ENCODE assay signal across 1 cellular context in the genomic region with DNA sequence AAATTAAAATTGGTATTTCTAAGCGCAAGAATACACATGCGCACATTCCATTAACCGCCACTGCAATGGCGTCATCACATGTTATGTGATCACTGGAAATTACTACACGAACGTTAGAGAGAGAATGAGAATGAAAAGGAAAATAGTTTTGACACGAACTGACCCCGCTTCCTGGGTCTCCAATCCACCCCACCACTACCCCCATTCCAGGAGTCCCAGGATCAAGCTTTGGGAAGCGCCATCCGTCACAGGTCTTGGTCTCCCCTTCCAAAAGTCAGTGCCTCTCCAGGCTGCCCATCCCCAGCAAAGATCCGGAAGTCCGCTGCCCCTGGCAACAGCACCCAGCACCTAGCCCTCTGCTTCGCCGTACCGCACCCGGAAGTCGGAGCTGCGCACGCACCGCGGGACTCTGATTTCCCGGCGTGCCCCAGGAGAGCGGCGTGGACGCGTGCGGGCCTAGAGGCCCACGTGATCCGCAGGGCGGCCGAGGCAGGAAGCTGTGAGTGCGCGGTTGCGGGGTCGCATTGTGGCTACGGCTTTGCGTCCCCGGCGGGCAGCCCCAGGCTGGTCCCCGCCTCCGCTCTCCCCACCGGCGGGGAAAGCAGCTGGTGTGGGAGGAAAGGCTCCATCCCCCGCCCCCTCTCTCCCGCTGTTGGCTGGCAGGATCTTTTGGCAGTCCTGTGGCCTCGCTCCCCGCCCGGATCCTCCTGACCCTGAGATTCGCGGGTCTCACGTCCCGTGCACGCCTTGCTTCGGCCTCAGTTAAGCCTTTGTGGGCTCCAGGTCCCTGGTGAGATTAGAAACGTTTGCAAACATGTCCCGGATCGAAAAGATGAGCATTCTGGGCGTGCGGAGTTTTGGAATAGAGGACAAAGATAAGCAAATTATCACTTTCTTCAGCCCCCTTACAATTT.
A peak's percentile ranks its signal among the peaks of the same experiment; 100 is the strongest.
TF ChIP-seq lines count a peak whose summit lies in the region.

RAD50 (plus strand) TSS at position 467 of the 914 bp plus-strand sequence; CDS start at position 815, 348 bp downstream.

TF ChIP-seq in K562, 482 proteins besides CTCF, POLR2A, EP300 and RAD21 (continued from another document and continues in another):
- TF ChIP-seq, protein P1, sequence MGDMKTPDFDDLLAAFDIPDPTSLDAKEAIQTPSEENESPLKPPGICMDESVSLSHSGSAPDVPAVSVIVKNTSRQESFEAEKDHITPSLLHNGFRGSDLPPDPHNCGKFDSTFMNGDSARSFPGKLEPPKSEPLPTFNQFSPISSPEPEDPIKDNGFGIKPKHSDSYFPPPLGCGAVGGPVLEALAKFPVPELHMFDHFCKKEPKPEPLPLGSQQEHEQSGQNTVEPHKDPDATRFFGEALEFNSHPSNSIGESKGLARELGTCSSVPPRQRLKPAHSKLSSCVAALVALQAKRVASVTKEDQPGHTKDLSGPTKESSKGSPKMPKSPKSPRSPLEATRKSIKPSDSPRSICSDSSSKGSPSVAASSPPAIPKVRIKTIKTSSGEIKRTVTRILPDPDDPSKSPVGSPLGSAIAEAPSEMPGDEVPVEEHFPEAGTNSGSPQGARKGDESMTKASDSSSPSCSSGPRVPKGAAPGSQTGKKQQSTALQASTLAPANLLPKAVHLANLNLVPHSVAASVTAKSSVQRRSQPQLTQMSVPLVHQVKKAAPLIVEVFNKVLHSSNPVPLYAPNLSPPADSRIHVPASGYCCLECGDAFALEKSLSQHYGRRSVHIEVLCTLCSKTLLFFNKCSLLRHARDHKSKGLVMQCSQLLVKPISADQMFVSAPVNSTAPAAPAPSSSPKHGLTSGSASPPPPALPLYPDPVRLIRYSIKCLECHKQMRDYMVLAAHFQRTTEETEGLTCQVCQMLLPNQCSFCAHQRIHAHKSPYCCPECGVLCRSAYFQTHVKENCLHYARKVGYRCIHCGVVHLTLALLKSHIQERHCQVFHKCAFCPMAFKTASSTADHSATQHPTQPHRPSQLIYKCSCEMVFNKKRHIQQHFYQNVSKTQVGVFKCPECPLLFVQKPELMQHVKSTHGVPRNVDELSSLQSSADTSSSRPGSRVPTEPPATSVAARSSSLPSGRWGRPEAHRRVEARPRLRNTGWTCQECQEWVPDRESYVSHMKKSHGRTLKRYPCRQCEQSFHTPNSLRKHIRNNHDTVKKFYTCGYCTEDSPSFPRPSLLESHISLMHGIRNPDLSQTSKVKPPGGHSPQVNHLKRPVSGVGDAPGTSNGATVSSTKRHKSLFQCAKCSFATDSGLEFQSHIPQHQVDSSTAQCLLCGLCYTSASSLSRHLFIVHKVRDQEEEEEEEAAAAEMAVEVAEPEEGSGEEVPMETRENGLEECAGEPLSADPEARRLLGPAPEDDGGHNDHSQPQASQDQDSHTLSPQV (IDR thresholded peaks at IDR 0.05): peak; percentile 82
- TF ChIP-seq SMC3 (conservative IDR thresholded peaks at IDR 0.05; ENCODE audit: insufficient read depth, low read depth, low read length): no peak
- no peak for TF ChIP-seq ZNF146 (CRISPR knock-in tag; IDR thresholded peaks at IDR 0.05; ENCODE audit: unreplicated experiment)
- no peak for TF ChIP-seq ZBTB26 (CRISPR knock-in tag; IDR thresholded peaks at IDR 0.05)
- TF ChIP-seq REST (CRISPR knock-in tag; IDR thresholded peaks at IDR 0.05; ENCODE audit: low read depth): peak; percentile 52; the same call in 1 of the 2 replicates
- no peak for TF ChIP-seq CBX2 (IDR thresholded peaks at IDR 0.05; ENCODE audit: insufficient read depth, low read length, poor library complexity, severe bottlenecking)
- TF ChIP-seq GTF2B (IDR thresholded peaks at IDR 0.05; ENCODE audit: extremely low read depth, insufficient read length): peak; percentile 33
- 0 out of 2 replicates have a peak, but pooled peaks have one; percentile 9 for TF ChIP-seq NFIC (IDR thresholded peaks at IDR 0.05)
- TF ChIP-seq PML (IDR thresholded peaks at IDR 0.05; ENCODE audit: low read length): peak; percentile 73; the same call in 1 of the 2 replicates
- TF ChIP-seq, protein P2, sequence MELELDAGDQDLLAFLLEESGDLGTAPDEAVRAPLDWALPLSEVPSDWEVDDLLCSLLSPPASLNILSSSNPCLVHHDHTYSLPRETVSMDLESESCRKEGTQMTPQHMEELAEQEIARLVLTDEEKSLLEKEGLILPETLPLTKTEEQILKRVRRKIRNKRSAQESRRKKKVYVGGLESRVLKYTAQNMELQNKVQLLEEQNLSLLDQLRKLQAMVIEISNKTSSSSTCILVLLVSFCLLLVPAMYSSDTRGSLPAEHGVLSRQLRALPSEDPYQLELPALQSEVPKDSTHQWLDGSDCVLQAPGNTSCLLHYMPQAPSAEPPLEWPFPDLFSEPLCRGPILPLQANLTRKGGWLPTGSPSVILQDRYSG (tag; conservative IDR thresholded peaks at IDR 0.05; ENCODE audit: low read depth): 0 out of 2 replicates have a peak, but pooled peaks have one; percentile 43
- no peak for TF ChIP-seq HNRNPUL1 (IDR thresholded peaks at IDR 0.05; ENCODE audit: low read length)
- no peak for TF ChIP-seq COPS2 (conservative IDR thresholded peaks at IDR 0.05)
- no peak for TF ChIP-seq HMBOX1 (IDR thresholded peaks at IDR 0.05)
- peak; percentile 72 for TF ChIP-seq PHF21A (IDR thresholded peaks at IDR 0.05; ENCODE audit: borderline replicate concordance, low read depth)
- TF ChIP-seq SFPQ (IDR thresholded peaks at IDR 0.05; ENCODE audit: low read depth, low read length): no peak
- TF ChIP-seq MEF2A (IDR thresholded peaks at IDR 0.05; ENCODE audit: control insufficient read depth, low read depth, low read length): no peak
- 0 out of 2 replicates have a peak, but pooled peaks have one; percentile 7 for TF ChIP-seq NCOR1 (IDR thresholded peaks at IDR 0.05)
- TF ChIP-seq, protein P3, sequence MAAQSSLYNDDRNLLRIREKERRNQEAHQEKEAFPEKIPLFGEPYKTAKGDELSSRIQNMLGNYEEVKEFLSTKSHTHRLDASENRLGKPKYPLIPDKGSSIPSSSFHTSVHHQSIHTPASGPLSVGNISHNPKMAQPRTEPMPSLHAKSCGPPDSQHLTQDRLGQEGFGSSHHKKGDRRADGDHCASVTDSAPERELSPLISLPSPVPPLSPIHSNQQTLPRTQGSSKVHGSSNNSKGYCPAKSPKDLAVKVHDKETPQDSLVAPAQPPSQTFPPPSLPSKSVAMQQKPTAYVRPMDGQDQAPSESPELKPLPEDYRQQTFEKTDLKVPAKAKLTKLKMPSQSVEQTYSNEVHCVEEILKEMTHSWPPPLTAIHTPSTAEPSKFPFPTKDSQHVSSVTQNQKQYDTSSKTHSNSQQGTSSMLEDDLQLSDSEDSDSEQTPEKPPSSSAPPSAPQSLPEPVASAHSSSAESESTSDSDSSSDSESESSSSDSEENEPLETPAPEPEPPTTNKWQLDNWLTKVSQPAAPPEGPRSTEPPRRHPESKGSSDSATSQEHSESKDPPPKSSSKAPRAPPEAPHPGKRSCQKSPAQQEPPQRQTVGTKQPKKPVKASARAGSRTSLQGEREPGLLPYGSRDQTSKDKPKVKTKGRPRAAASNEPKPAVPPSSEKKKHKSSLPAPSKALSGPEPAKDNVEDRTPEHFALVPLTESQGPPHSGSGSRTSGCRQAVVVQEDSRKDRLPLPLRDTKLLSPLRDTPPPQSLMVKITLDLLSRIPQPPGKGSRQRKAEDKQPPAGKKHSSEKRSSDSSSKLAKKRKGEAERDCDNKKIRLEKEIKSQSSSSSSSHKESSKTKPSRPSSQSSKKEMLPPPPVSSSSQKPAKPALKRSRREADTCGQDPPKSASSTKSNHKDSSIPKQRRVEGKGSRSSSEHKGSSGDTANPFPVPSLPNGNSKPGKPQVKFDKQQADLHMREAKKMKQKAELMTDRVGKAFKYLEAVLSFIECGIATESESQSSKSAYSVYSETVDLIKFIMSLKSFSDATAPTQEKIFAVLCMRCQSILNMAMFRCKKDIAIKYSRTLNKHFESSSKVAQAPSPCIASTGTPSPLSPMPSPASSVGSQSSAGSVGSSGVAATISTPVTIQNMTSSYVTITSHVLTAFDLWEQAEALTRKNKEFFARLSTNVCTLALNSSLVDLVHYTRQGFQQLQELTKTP (IDR thresholded peaks at IDR 0.05; ENCODE audit: low read depth in 1 of 2, partially characterized antibody in 2 of 2): peak; percentile 33 to 54
- no peak for TF ChIP-seq HDAC3 (IDR thresholded peaks at IDR 0.05; ENCODE audit: borderline replicate concordance, partially characterized antibody)
